In genomic region chr2:234880551-234881211, GRCh38 we compare ENCODE assay signal across 9 cellular contexts.
A peak's percentile ranks its signal among the peaks of the same experiment; 100 is the strongest.
DNase-seq lines count a peak whose midpoint lies in the region; ATAC-seq, FAIRE-seq and TF ChIP-seq lines count a peak whose summit lies in the region.
"Had no signal": no experiment of that assay in that cellular context is flagged by ENCODE, and none has a peak within 500 bp of the region (broad histone marks: within the 10 kb centered on the region; RNA-seq: fewer than 3 reads in every experiment).

No MANE protein-coding gene starts in this region.

- peak overlapping the region; percentile 76 for H3K4me2 ChIP-seq in PC-9

- H3K36me3 Mint-ChIP-seq in activated CD8-positive, alpha-beta memory T cell treated with anti-CD3 and anti-CD28 coated beads, Interleukin-2, amount 10 ng/mL, durations not matched to agents 7 days and 5 days, result no peaks in the 10 kb centered on the region

- peak overlapping the region; percentile 41; the same call in 1 of the 2 replicates for H3K4me3 ChIP-seq in PC-9
- H3K4me3 ChIP-seq in skeletal muscle cell (ENCODE audit: low read depth, low read length), result no peak overlapping the region

- H3K27me3 ChIP-seq in PC-9 (ENCODE audit: insufficient read depth, low read depth), result no peaks in the 10 kb centered on the region

- DNase-seq in activated CD8-positive, alpha-beta memory T cell treated with anti-CD3 and anti-CD28 coated beads, Interleukin-2, amount 10 ng/mL, durations not matched to agents 7 days and 5 days, result no peak
- no peak for DNase-seq in activated CD8-positive, alpha-beta memory T cell treated with anti-CD3 and anti-CD28 coated beads, Interleukin-2, amount 50 U/mL, for 48 hours
- DNase-seq in PC-9, result peak; percentile 74 to 98
- DNase-seq in skeletal muscle cell (ENCODE audit: low read depth), result peak; percentile 72
- DNase-seq in Kasumi-1 (lab: John Stamatoyannopoulos, UW), result no peak
- no peak for DNase-seq in D721Med (ENCODE audit: insufficient read length, low spot score)
- DNase-seq: activated gamma-delta T cell had no signal

- H3K9me2 ChIP-seq in PC-9 (ENCODE audit: insufficient read depth), result no peaks in the 10 kb centered on the region

- BruUV-seq in PC-9 (replicated peaks; lab: Mats Ljungman, UMichigan), result no TSS peak

- peaks cover 3% of the 10 kb centered on the region for H3K27me3 Mint-ChIP-seq in activated CD8-positive, alpha-beta memory T cell treated with anti-CD3 and anti-CD28 coated beads, Interleukin-2, amount 10 ng/mL, durations not matched to agents 7 days and 5 days

- H3K79me2 ChIP-seq in PC-9 (ENCODE audit: low read depth), result no peaks in the 10 kb centered on the region

- peak; percentile 42 for ATAC-seq in activated CD8-positive, alpha-beta memory T cell treated with anti-CD3 and anti-CD28 coated beads, Interleukin-2, amount 10 ng/mL, durations not matched to agents 7 days and 5 days
- ATAC-seq in esophagus mucosa (peak; percentile 73), GM21576 (IDR thresholded peaks at IDR 0.05; ENCODE audit: unreplicated experiment) (no peak)

- H3K9me3 Mint-ChIP-seq in activated CD8-positive, alpha-beta memory T cell treated with anti-CD3 and anti-CD28 coated beads, Interleukin-2, amount 10 ng/mL, durations not matched to agents 7 days and 5 days (ENCODE audit: low read depth), result peaks cover 2% of the 10 kb centered on the region

- FAIRE-seq in D721Med (lab: Jason Lieb, UNC), result no peak

- peaks cover 47% of the 10 kb centered on the region for H3K4me1 ChIP-seq in PC-9 (replicated peaks; ENCODE audit: insufficient read depth)

- H3K27ac Mint-ChIP-seq in activated CD8-positive, alpha-beta memory T cell treated with anti-CD3 and anti-CD28 coated beads, Interleukin-2, amount 10 ng/mL, durations not matched to agents 7 days and 5 days, result no peak overlapping the region

- CTCF ChIA-PET in activated CD8-positive, alpha-beta memory T cell treated with anti-CD3 and anti-CD28 coated beads, Interleukin-2, amount 10 ng/mL, durations not matched to agents 7 days and 5 days (lab: Charles Lee), result interaction anchor here (1.6 kb wide), 1 partner anchor 20 kb away, joined by 3 read pairs; no protein-coding TSS in a partner anchor
- CTCF ChIA-PET in PC-9 (lab: Charles Lee), result interaction anchor here (0.5 to 1.9 kb wide), 12 partner anchors 41 to 335 kb away, joined by 3 to 6 read pairs (median 3); partner anchors contain the start of gene SH3BP4

- no peaks in the 10 kb centered on the region for H4K20me1 ChIP-seq in PC-9 (ENCODE audit: insufficient read depth)

- no peaks in the 10 kb centered on the region for H3K36me3 ChIP-seq in PC-9 (ENCODE audit: low read depth)

- intact Hi-C loops in PC-9 (cut with micrococcal nuclease; ENCODE audit: unreplicated experiment), result loop anchor here (1.0 to 5.0 kb wide), 12 partner anchors 52 to 330 kb away; partner anchors contain the start of gene SH3BP4

- H3K4me1 Mint-ChIP-seq in activated CD8-positive, alpha-beta memory T cell treated with anti-CD3 and anti-CD28 coated beads, Interleukin-2, amount 10 ng/mL, durations not matched to agents 7 days and 5 days, result peaks cover 14% of the 10 kb centered on the region

- H3F3A ChIP-seq in PC-9 (ENCODE audit: insufficient read depth, low read depth), result peaks cover 41% of the 10 kb centered on the region

- POLR2A ChIA-PET in PC-9 (lab: Charles Lee; ENCODE audit: unreplicated experiment), result interaction anchor here (0.6 to 0.9 kb wide), 6 partner anchors 71 to 871 kb away, joined by 3 to 14 read pairs (median 4); partner anchors contain the start of genes ARL4C and SH3BP4

- 0 out of 2 replicates have a peak, but pooled peaks cover 14% of the 10 kb centered on the region for H3K9me3 ChIP-seq in PC-9 (ENCODE audit: insufficient read depth, low read depth)

- no peak overlapping the region for H2AFZ ChIP-seq in PC-9

- no peak for TF ChIP-seq CTCF in PC-9 (conservative IDR thresholded peaks at IDR 0.05)
- TF ChIP-seq CTCF in D721Med (IDR thresholded peaks at IDR 0.05; ENCODE audit: insufficient read depth, missing control alignments), result no peak

- peak overlapping the region; percentile 82 for H3K27ac ChIP-seq in PC-9

- H3K4me3 Mint-ChIP-seq in activated CD8-positive, alpha-beta memory T cell treated with anti-CD3 and anti-CD28 coated beads, Interleukin-2, amount 10 ng/mL, durations not matched to agents 7 days and 5 days, result no peak overlapping the region

Comparison
In these comparisons a context has a peak if more than half of its experiments do, and no peak if none do; other contexts are left out.
1. DNase-seq: peak in PC-9 (2 of 2) and skeletal muscle cell (single experiment); none in activated CD8-positive, alpha-beta memory T cell treated with anti-CD3 and anti-CD28 coated beads, Interleukin-2, amount 10 ng/mL, durations not matched to agents 7 days and 5 days (single experiment), activated CD8-positive, alpha-beta memory T cell treated with anti-CD3 and anti-CD28 coated beads, Interleukin-2, amount 50 U/mL, for 48 hours (single experiment), Kasumi-1 (0 of 2) and D721Med (single experiment).